Comparison of ENCODE assay signal across 10 cellular contexts in the genomic region with DNA sequence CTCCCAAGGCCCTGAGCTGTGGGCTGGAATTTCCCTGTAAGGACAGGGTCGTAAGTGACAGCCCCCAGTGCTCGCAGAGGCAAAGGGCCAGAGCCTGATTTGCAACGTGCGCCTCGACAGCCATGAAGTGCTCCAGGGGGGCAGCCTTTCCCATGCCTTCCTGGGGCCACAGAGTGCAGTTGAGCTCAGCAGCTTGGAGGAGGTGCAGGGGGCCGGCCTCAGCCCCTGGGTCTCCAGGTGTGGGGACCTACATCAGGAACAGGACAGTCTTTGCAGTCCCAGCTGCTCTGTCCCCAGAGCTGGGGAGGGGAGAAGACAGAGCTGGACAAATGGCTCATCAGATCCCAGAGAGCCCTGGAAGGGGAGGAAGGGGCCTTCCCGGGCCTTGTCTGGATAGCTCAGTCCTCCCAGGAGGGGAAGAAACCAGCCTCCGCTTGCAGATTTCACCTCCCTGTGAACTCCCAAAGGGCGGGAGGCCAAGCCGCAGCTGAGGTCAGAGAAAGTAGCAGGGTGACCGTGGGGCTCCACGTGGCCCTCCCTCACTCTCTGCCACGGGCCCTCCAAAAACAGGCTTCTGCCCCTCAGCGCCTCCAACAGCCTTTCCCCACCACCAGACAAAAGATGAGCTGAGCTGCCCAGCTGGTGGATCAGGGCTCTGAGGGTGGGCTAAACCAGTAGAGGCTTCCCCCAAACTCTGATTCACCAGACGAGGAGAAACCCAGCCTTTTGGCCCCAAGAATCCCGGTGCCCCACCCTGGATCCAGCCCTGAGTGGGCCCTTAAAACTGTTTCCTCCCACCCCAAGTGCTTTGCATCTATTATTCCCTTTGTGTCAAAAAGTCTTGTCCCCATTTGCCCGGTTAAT.
DNase-seq lines count a peak whose midpoint lies in the region; ATAC-seq and TF ChIP-seq lines count a peak whose summit lies in the region.
"Had no signal": no experiment of that assay in that cellular context is flagged by ENCODE, and none has a peak within 500 bp of the region (broad histone marks: within the 10 kb centered on the region; RNA-seq: fewer than 3 reads in every experiment).

No MANE protein-coding gene starts in this region.

- intact Hi-C loops in adrenal gland (cut with DNase I) (loop anchor here in 1 of 2 donors (10.0 kb wide), 1 partner anchor 73 kb away; the partner anchor contains the start of gene DHRS3), heart right ventricle (cut with DNase I) (loop anchor here in 2 of 10 donors (5.0 kb wide), 2 partner anchors 51 to 76 kb away; partner anchors contain the start of gene DHRS3 (in 1 of the 2))
- intact Hi-C loops in activated CD4-positive, alpha-beta T cell treated with anti-CD3 and anti-CD28 coated beads for 36 hours (cut with DNase I, micrococcal nuclease), result no loop called here

- TF ChIP-seq CTCF in adrenal gland (IDR thresholded peaks at IDR 0.05) (no peak), heart right ventricle (IDR thresholded peaks at IDR 0.05) (no peak)

- H2BK120ac ChIP-seq in trophoblast cell (ENCODE audit: insufficient read depth, low read length, poor library complexity), result no peak overlapping the region

- CTCF ChIA-PET in activated CD4-positive, alpha-beta T cell treated with anti-CD3 and anti-CD28 coated beads for 36 hours (lab: Charles Lee), result interaction anchor here (0.6 to 0.7 kb wide), 3 partner anchors 17 to 198 kb away, joined by 3 to 5 read pairs (median 3); no protein-coding TSS in a partner anchor

- peak overlapping the region; percentile 6 for H2AFZ ChIP-seq in trophoblast cell (ENCODE audit: insufficient read depth, low read length, poor library complexity)

- no peak overlapping the region for H4K91ac ChIP-seq in trophoblast cell (ENCODE audit: low read depth, low read length)

- H3K79me2 ChIP-seq in trophoblast cell (ENCODE audit: control insufficient read depth, insufficient read depth, low read length, poor library complexity), result no peaks in the 10 kb centered on the region

- no peak overlapping the region for H3K14ac ChIP-seq in trophoblast cell (ENCODE audit: low read length)

- H3K4me2 ChIP-seq in trophoblast cell (ENCODE audit: low read length), result no peak overlapping the region

- H3K27ac Mint-ChIP-seq in activated CD4-positive, alpha-beta T cell treated with anti-CD3 and anti-CD28 coated beads for 36 hours, result no peak overlapping the region
- H3K27ac Mint-ChIP-seq: T-helper 1 cell treated with Interleukin-12 subunit alpha and Interleukin-12 subunit beta and Interleukin-4 antibody, amounts not matched to agents 30 μg/mL and 1 μg/mL, for 36 hours had no signal

- no peak overlapping the region for H3K4ac ChIP-seq in trophoblast cell (ENCODE audit: low read depth, low read length)

- peaks cover 7% of the 10 kb centered on the region for H3K36me3 Mint-ChIP-seq in activated CD4-positive, alpha-beta T cell treated with anti-CD3 and anti-CD28 coated beads for 36 hours (ENCODE audit: low read depth)

- H2AK5ac ChIP-seq in trophoblast cell (ENCODE audit: low read length), result no peak overlapping the region

- H4K8ac ChIP-seq in trophoblast cell (ENCODE audit: low read depth, low read length), result no peak overlapping the region

- no peak overlapping the region for H3K4me3 Mint-ChIP-seq in activated CD4-positive, alpha-beta T cell treated with anti-CD3 and anti-CD28 coated beads for 36 hours
- H3K4me3 Mint-ChIP-seq: T-helper 1 cell treated with Interleukin-12 subunit alpha and Interleukin-12 subunit beta and Interleukin-4 antibody, amounts not matched to agents 30 μg/mL and 1 μg/mL, for 36 hours had no signal

- H3K18ac ChIP-seq in trophoblast cell (ENCODE audit: low read length), result no peak overlapping the region

- H3K36me3 ChIP-seq in adrenal gland (replicated peaks in 1 of 2) (no peaks in the 10 kb centered on the region), heart right ventricle (no peaks in the 10 kb centered on the region), trophoblast cell (ENCODE audit: control insufficient read depth in 1 of 2, insufficient read depth in 2 of 2, low read length in 2 of 2) (no peaks in the 10 kb centered on the region)

- H3K27me3 ChIP-seq in adrenal gland, result peaks cover 14% of the 10 kb centered on the region
- no peaks in the 10 kb centered on the region for H3K27me3 ChIP-seq in heart right ventricle
- H3K27me3 ChIP-seq in trophoblast cell (ENCODE audit: insufficient read depth, low read length), result no peaks in the 10 kb centered on the region

- in situ Hi-C loops in Caki2 (cut with HindIII; ENCODE audit: low pct_unique_long_range_greater_than_20kb, low sequenced_read_pairs), result no loop called here

- TF ChIP-seq POLR2A in adrenal gland (IDR thresholded peaks at IDR 0.05), result no peak

- POLR2A ChIA-PET in activated CD4-positive, alpha-beta T cell treated with anti-CD3 and anti-CD28 coated beads for 36 hours (lab: Charles Lee), result no interaction called here

- H2BK5ac ChIP-seq in trophoblast cell (ENCODE audit: low read depth, low read length, poor library complexity), result no peak overlapping the region

- WGBS in adrenal gland, 4 donors, result 63 to 82% (median 68%) methylated on average over 8 to 17 of the region's 17 CpGs
- WGBS in heart right ventricle, 2 donors, result 57 to 68% methylated on average over 17 of the region's 17 CpGs
- no CpG with 5 or more reads among the region's 17 CpGs for WGBS in trophoblast cell (ENCODE audit: extremely low coverage, insufficient coverage, insufficient read length)

- H3K4me3 ChIP-seq in adrenal gland (no peak overlapping the region), heart right ventricle (no peak overlapping the region), trophoblast cell (ENCODE audit: low read depth, low read length) (no peak overlapping the region)

- H3K79me1 ChIP-seq in trophoblast cell (ENCODE audit: low read length), result no peaks in the 10 kb centered on the region

- H3K9ac ChIP-seq in trophoblast cell (ENCODE audit: low read length), result no peak overlapping the region

- H3K9me3 Mint-ChIP-seq in activated CD4-positive, alpha-beta T cell treated with anti-CD3 and anti-CD28 coated beads for 36 hours (ENCODE audit: low read depth), result peaks cover 2% of the 10 kb centered on the region

- peaks cover 3% of the 10 kb centered on the region for H3K27me3 Mint-ChIP-seq in activated CD4-positive, alpha-beta T cell treated with anti-CD3 and anti-CD28 coated beads for 36 hours

- H3K23ac ChIP-seq in trophoblast cell (ENCODE audit: low read length), result no peak overlapping the region

- peaks cover 0 to 13% of the 10 kb centered on the region in 2 donors for H3K4me1 ChIP-seq in adrenal gland (replicated peaks in 1 of 2)
- H3K4me1 ChIP-seq in heart right ventricle, result peaks cover 2 to 47% (median 30%) of the 10 kb centered on the region in 9 donors
- peaks cover 3 to 10% of the 10 kb centered on the region in 2 experiments for H3K4me1 ChIP-seq in trophoblast cell (ENCODE audit: control insufficient read depth in 1 of 2, insufficient read depth in 2 of 2, low read length in 2 of 2)

- H3K27ac ChIP-seq in adrenal gland (peak overlapping the region in 2 of 5 donors; percentile 30 to 54), heart right ventricle (peak overlapping the region in 9 of 10 donors; percentile 13 to 73 (median 47)), trophoblast cell (ENCODE audit: low read depth, low read length) (no peak overlapping the region)
- H3K27ac ChIP-seq: C4-2B had no signal

- no peak overlapping the region for H4K12ac ChIP-seq in trophoblast cell (ENCODE audit: low read depth, low read length)

- H3K9me3 ChIP-seq in adrenal gland (replicated peaks in 1 of 3), result no peaks in the 10 kb centered on the region
- H3K9me3 ChIP-seq in heart right ventricle, result peaks cover 0 to 5% (median 0%) of the 10 kb centered on the region in 11 donors
- no peaks in the 10 kb centered on the region for H3K9me3 ChIP-seq in trophoblast cell (ENCODE audit: insufficient read depth, low read depth, low read length)

- peak; percentile 82 for DNase-seq in Caki2 (ENCODE audit: low read depth)
- peak in 4 of 7 donors; percentile 36 to 66 (median 46) for DNase-seq in adrenal gland
- peak; percentile 64 to 65 for DNase-seq in heart right ventricle
- DNase-seq in trophoblast cell, result no peak
- no peak for DNase-seq in activated CD4-positive, alpha-beta T cell treated with anti-CD3 and anti-CD28 coated beads for 36 hours
- no peak for DNase-seq in NCI-H748 (lab: John Stamatoyannopoulos, UW; ENCODE audit: unreplicated experiment)
- DNase-seq in kidney glomerular epithelial cell (lab: John Stamatoyannopoulos, UW), result no peak
- no peak for DNase-seq in C1 segment of cervical spinal cord (lab: John Stamatoyannopoulos, UW)

- H2BK12ac ChIP-seq in trophoblast cell (ENCODE audit: low read length), result peak overlapping the region; percentile 11

- ATAC-seq in heart right ventricle, result peak; percentile 10 to 64 (median 44)
- ATAC-seq in activated CD4-positive, alpha-beta T cell treated with anti-CD3 and anti-CD28 coated beads for 36 hours, result no peak

- H3K4me1 Mint-ChIP-seq in activated CD4-positive, alpha-beta T cell treated with anti-CD3 and anti-CD28 coated beads for 36 hours, result peaks cover 4% of the 10 kb centered on the region

Comparison
In these comparisons a context has a peak if more than half of its experiments do, and no peak if none do; other contexts are left out.
1. DNase-seq: peak in Caki2 (single experiment), adrenal gland (4 of 7) and heart right ventricle (2 of 2); none in trophoblast cell (0 of 2), activated CD4-positive, alpha-beta T cell treated with anti-CD3 and anti-CD28 coated beads for 36 hours (single experiment), NCI-H748 (single experiment), kidney glomerular epithelial cell (single experiment) and C1 segment of cervical spinal cord (0 of 14).